Comparison of ENCODE assay signal across 8 cellular contexts in genomic region chr3:150761831-150762661, GRCh38. TPM values are rescaled to one million over a fixed set of nuclear protein-coding genes. Genes with fewer than 3 reads are reported as not detected.
DNase-seq lines count a peak whose midpoint lies in the region; ATAC-seq, FAIRE-seq and TF ChIP-seq lines count a peak whose summit lies in the region.

No MANE protein-coding gene starts in this region.

- H2AFZ ChIP-seq in astrocyte (ENCODE audit: low read depth, low read length) (peak overlapping the region; percentile 73), hepatocyte (peak overlapping the region; percentile 11)

- intact Hi-C loops in CD4-positive, alpha-beta T cell (cut with DNase I, micrococcal nuclease): loop anchor here (2.0 to 10.0 kb wide), 8 partner anchors 23 to 1637 kb away; partner anchors contain the start of genes ERICH6 (in 1 of the 2), HPS3 (in 1 of the 2), PFN2 (in 1 of the 2) and RNF13 (in 1 of the 2)
- intact Hi-C loops in prostate gland (cut with DNase I): loop anchor here (5.0 to 10.0 kb wide), 5 partner anchors 40 to 1797 kb away; partner anchors contain the start of genes EIF2A, SELENOT, SERP1 and TSC22D2

- H3K4me1 ChIP-seq in HUES64 (ENCODE audit: insufficient read depth, low read length) (peaks cover 31% of the 10 kb centered on the region), astrocyte (ENCODE audit: insufficient read depth, low read length) (peaks cover 28% of the 10 kb centered on the region), hepatocyte (ENCODE audit: insufficient read depth) (peaks cover 45% of the 10 kb centered on the region), prostate gland (replicated peaks) (peaks cover 4% of the 10 kb centered on the region)

- no peaks in the 10 kb centered on the region for H3K9me2 ChIP-seq in hepatocyte (replicated peaks; ENCODE audit: insufficient read depth)

- H3K27ac ChIP-seq in CD4-positive, alpha-beta T cell (ENCODE audit: low read depth, low read length): peak overlapping the region; percentile 99
- H3K27ac ChIP-seq in HUES64 (ENCODE audit: low read depth, low read length) (no peak overlapping the region), astrocyte (ENCODE audit: low read depth, low read length) (peak overlapping the region; percentile 91), hepatocyte (peak overlapping the region; percentile 97), prostate gland (peak overlapping the region; percentile 98 to 100)

- ATAC-seq in CD4-positive, alpha-beta T cell (ENCODE audit: poor library complexity): no peak
- no peak for ATAC-seq in HG03196 (IDR thresholded peaks at IDR 0.05; ENCODE audit: unreplicated experiment)
- ATAC-seq in GM21360 (IDR thresholded peaks at IDR 0.05; ENCODE audit: unreplicated experiment): no peak

- CTCF ChIA-PET in CD4-positive, alpha-beta T cell (lab: Charles Lee): interaction anchor here (0.7 to 4.6 kb wide), 7 partner anchors 26 to 267 kb away, joined by 3 to 22 read pairs (median 3); no protein-coding TSS in a partner anchor

- no peaks in the 10 kb centered on the region for H3K9me3 Mint-ChIP-seq in CD4-positive, alpha-beta T cell
- no peaks in the 10 kb centered on the region for H3K9me3 Mint-ChIP-seq in astrocyte (ENCODE audit: unreplicated experiment)

- H3K4me2 ChIP-seq in astrocyte (ENCODE audit: low read length): peak overlapping the region; percentile 96
- peak overlapping the region; percentile 82 for H3K4me2 ChIP-seq in hepatocyte

- FAIRE-seq in astrocyte (lab: Jason Lieb, UNC): no peak

- no peaks in the 10 kb centered on the region for H3K9me3 ChIP-seq in CD4-positive, alpha-beta T cell (ENCODE audit: control insufficient read depth, low read length)
- H3K9me3 ChIP-seq in HUES64 (ENCODE audit: insufficient read depth, low read depth, low read length) (no peaks in the 10 kb centered on the region), astrocyte (ENCODE audit: insufficient read depth, low read depth, low read length) (no peaks in the 10 kb centered on the region), hepatocyte (ENCODE audit: low read depth) (no peaks in the 10 kb centered on the region), prostate gland (no peaks in the 10 kb centered on the region)

- H3K27me3 ChIP-seq in CD4-positive, alpha-beta T cell (ENCODE audit: control insufficient read depth, insufficient read depth, low read length): no peaks in the 10 kb centered on the region
- peaks cover 36% of the 10 kb centered on the region for H3K27me3 ChIP-seq in HUES64 (ENCODE audit: insufficient read depth, low read length)
- no peaks in the 10 kb centered on the region for H3K27me3 ChIP-seq in astrocyte (ENCODE audit: insufficient read depth, low read length)
- H3K27me3 ChIP-seq in hepatocyte: no peaks in the 10 kb centered on the region
- no peaks in the 10 kb centered on the region for H3K27me3 ChIP-seq in prostate gland (replicated peaks; ENCODE audit: insufficient read depth)

- H4K20me1 ChIP-seq in astrocyte (ENCODE audit: insufficient read depth, low read length): peaks cover 40% of the 10 kb centered on the region
- peaks cover 34% of the 10 kb centered on the region for H4K20me1 ChIP-seq in hepatocyte (ENCODE audit: insufficient read depth, poor library complexity, severe bottlenecking)

- in situ Hi-C loops in SK-MEL-5 (cut with HindIII; ENCODE audit: low pct_unique_long_range_greater_than_20kb, low sequenced_read_pairs): no loop called here

- H3K9ac ChIP-seq in HUES64 (ENCODE audit: low read depth, low read length): peak overlapping the region; percentile 74
- peak overlapping the region; percentile 89 for H3K9ac ChIP-seq in astrocyte (ENCODE audit: low read length)

- peak; percentile 72 for TF ChIP-seq POLR2A in prostate gland (IDR thresholded peaks at IDR 0.05)

- peak overlapping the region; percentile 88 for H3K27ac Mint-ChIP-seq in CD4-positive, alpha-beta T cell
- H3K27ac Mint-ChIP-seq in astrocyte (ENCODE audit: unreplicated experiment): peak overlapping the region; percentile 96

- H3K4me3 ChIP-seq in HUES64 (ENCODE audit: low read length): peak overlapping the region; percentile 76
- peak overlapping the region; percentile 86 for H3K4me3 ChIP-seq in astrocyte (ENCODE audit: insufficient read depth, low read depth, low read length)
- H3K4me3 ChIP-seq in hepatocyte: peak overlapping the region; percentile 71
- peak overlapping the region; percentile 74 to 98 for H3K4me3 ChIP-seq in prostate gland

- H3K36me3 Mint-ChIP-seq in CD4-positive, alpha-beta T cell (ENCODE audit: low read depth): peaks cover 55% of the 10 kb centered on the region
- peaks cover 4% of the 10 kb centered on the region for H3K36me3 Mint-ChIP-seq in astrocyte (ENCODE audit: low read depth, unreplicated experiment)

- H3K4me3 Mint-ChIP-seq in CD4-positive, alpha-beta T cell: peak overlapping the region; percentile 94
- H3K4me3 Mint-ChIP-seq in astrocyte (ENCODE audit: unreplicated experiment): peak overlapping the region; percentile 95

- H3K36me3 ChIP-seq in HUES64 (ENCODE audit: insufficient read depth, low read length) (peaks cover 6% of the 10 kb centered on the region; the same call in 1 of the 2 replicates), astrocyte (ENCODE audit: insufficient read depth, low read length) (no peaks in the 10 kb centered on the region), hepatocyte (replicated peaks; ENCODE audit: insufficient read depth, low read depth) (no peaks in the 10 kb centered on the region), prostate gland (no peaks in the 10 kb centered on the region)

- peaks cover 59% of the 10 kb centered on the region for H3K4me1 Mint-ChIP-seq in CD4-positive, alpha-beta T cell (ENCODE audit: low read depth)
- peaks cover 36% of the 10 kb centered on the region for H3K4me1 Mint-ChIP-seq in astrocyte (ENCODE audit: low read depth, unreplicated experiment)

- no peak for TF ChIP-seq CTCF in CD4-positive, alpha-beta T cell (IDR thresholded peaks at IDR 0.05)
- TF ChIP-seq CTCF in astrocyte (IDR thresholded peaks at IDR 0.05; ENCODE audit: insufficient read depth, low read depth, low read length): no peak
- TF ChIP-seq CTCF in hepatocyte (IDR thresholded peaks at IDR 0.05; ENCODE audit: poor library complexity): no peak
- TF ChIP-seq CTCF in prostate gland (IDR thresholded peaks at IDR 0.05): no peak

- no peaks in the 10 kb centered on the region for H3K27me3 Mint-ChIP-seq in CD4-positive, alpha-beta T cell
- H3K27me3 Mint-ChIP-seq in astrocyte (ENCODE audit: low read depth, unreplicated experiment): no peaks in the 10 kb centered on the region

- H3K79me2 ChIP-seq in astrocyte (ENCODE audit: insufficient read depth, low read length) (peaks cover 50% of the 10 kb centered on the region), hepatocyte (peaks cover 54% of the 10 kb centered on the region)

- under 1% methylated on average over 46 of the region's 48 CpGs for WGBS in HUES64
- WGBS in hepatocyte (ENCODE audit: low lambda C conversion rate, missing lambda C conversion rate): under 1% methylated on average over 48 of the region's 48 CpGs
- under 1% methylated on average over 48 of the region's 48 CpGs for WGBS in prostate gland

- peak in 8 of 10 experiments; percentile 7 to 48 (median 16) for DNase-seq in CD4-positive, alpha-beta T cell
- DNase-seq in SK-MEL-5 (ENCODE audit: low read depth, low spot score) (peak; percentile 59), astrocyte (ENCODE audit: low read depth) (peak; percentile 48), hepatocyte (ENCODE audit: low spot score) (peak; percentile 72), prostate gland (ENCODE audit: low spot score) (peak; percentile 69)

- POLR2A ChIA-PET in CD4-positive, alpha-beta T cell (lab: Charles Lee): interaction anchor here (0.7 to 7.0 kb wide), 22 partner anchors 9 to 1632 kb away, joined by 3 to 146 read pairs (median 6); partner anchors contain the start of genes EIF2A, ERICH6, GPR171 and SELENOT

RNA-seq across cellular contexts. Expression of gene SIAH2, which starts 0.9 kb away (rescaled TPM):
- total RNA-seq in CD4-positive, alpha-beta T cell: 10 to 100 TPM; 73.7 to 76.1 TPM
- polyA plus RNA-seq in HUES64 (2013, experiment 1 of 2): 7.8 TPM
- polyA plus RNA-seq in HUES64 (2013, experiment 2 of 2): 8.5 TPM
- 19.5 and 22.1 TPM in 2 replicates for total RNA-seq in SK-MEL-5 (2014; rRNA removed; shearing (Covaris generic))
- polyA plus RNA-seq in SK-MEL-5 (2015; cell fraction: cytosol; rRNA removed): 21.8 and 51.1 TPM in 2 replicates
- 33.3 and 45.8 TPM in 2 replicates for polyA plus RNA-seq in SK-MEL-5 (2015; cell fraction: nucleus; rRNA removed)
- 39.3 and 46.2 TPM in 2 replicates for total RNA-seq in astrocyte
- total RNA-seq in hepatocyte: 43.6 and 46.4 TPM in 2 replicates
- 54.3 and 57.9 TPM in 2 replicates for polyA plus RNA-seq in hepatocyte
- total RNA-seq in prostate gland: 10 to 100 TPM; 47.4 to 48.9 TPM

RNA-seq across cellular contexts. Expression of gene ERICH6, which starts 58.3 kb away (rescaled TPM):
- not detected for total RNA-seq in CD4-positive, alpha-beta T cell
- polyA plus RNA-seq in HUES64 (2013, experiment 1 of 2): not detected
- not detected for polyA plus RNA-seq in HUES64 (2013, experiment 2 of 2)
- not detected in 2 replicates for total RNA-seq in SK-MEL-5 (2014; rRNA removed; shearing (Covaris generic))
- polyA plus RNA-seq in SK-MEL-5 (2015; cell fraction: cytosol; rRNA removed): not detected in 2 replicates
- 0.20 TPM in 1 of 2 replicates, not detected in the other for polyA plus RNA-seq in SK-MEL-5 (2015; cell fraction: nucleus; rRNA removed)
- total RNA-seq in astrocyte: 0.09 TPM in 1 of 2 replicates, not detected in the other
- not detected in 2 replicates for total RNA-seq in hepatocyte
- 0.61 TPM in 1 of 2 replicates, not detected in the other for polyA plus RNA-seq in hepatocyte
- total RNA-seq in prostate gland: under 1 TPM; 0.09 to 0.57 TPM

Comparison
In these comparisons a context has a peak if more than half of its experiments do, and no peak if none do; other contexts are left out.
1. DNase-seq: peak in every context shown above with its lines; median percentile 72 in hepatocyte; 69 in prostate gland; 59 in SK-MEL-5; 48 in astrocyte; 16 in CD4-positive, alpha-beta T cell.